In the genomic region with DNA sequence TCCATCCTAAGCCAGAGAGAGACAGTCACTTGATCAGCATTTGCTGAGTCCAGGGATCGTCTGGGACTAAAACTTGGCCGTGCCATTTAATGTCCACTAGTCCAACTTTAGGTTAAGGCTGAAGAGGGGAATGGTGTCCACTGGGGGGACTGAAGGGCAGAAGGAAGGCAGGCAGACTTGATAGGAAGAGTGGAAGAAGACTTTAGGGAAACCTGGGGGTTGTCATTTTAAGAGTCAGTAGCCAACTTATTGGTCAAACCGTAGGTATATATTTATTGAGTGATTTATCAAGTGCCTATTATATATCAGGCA, we compare ENCODE assay signal across 15 cellular contexts. TPM values are rescaled to one million over a fixed set of nuclear protein-coding genes. Genes with fewer than 3 reads are reported as not detected.
DNase-seq lines count a peak whose midpoint lies in the region; ATAC-seq and TF ChIP-seq lines count a peak whose summit lies in the region.
"Had no signal": no experiment of that assay in that cellular context is flagged by ENCODE, and none has a peak within 500 bp of the region (broad histone marks: within the 10 kb centered on the region; RNA-seq: fewer than 3 reads in every experiment).

No MANE protein-coding gene starts in this region.

- H3K79me1 ChIP-seq in mesenchymal stem cell (replicated peaks; ENCODE audit: low read length, poor library complexity, severe bottlenecking) = no peaks in the 10 kb centered on the region

- H3K4me1 ChIP-seq in adipocyte (ENCODE audit: control insufficient read depth, insufficient read depth, low read length) (peaks cover 52% of the 10 kb centered on the region), mesenchymal stem cell (ENCODE audit: control insufficient read depth, insufficient read depth, low read depth, low read length) (peaks cover 9% of the 10 kb centered on the region), smooth muscle cell (ENCODE audit: low read depth) (peaks cover 18% of the 10 kb centered on the region)

- in situ Hi-C loops in KBM-7 (cut with MboI; ENCODE audit: low pct_unique_long_range_greater_than_20kb, low sequenced_read_pairs) = no loop called here

- no peak overlapping the region for H3K4ac ChIP-seq in mesenchymal stem cell (ENCODE audit: low read depth in 1 of 2, low read length in 2 of 2)

- no peak for TF ChIP-seq CTCF in smooth muscle cell (IDR thresholded peaks at IDR 0.05; ENCODE audit: borderline replicate concordance, insufficient read depth, poor library complexity, severe bottlenecking)

- no peak for ATAC-seq in sciatic nerve
- ATAC-seq: Right ventricle myocardium inferior had no signal

- H3K79me2 ChIP-seq in smooth muscle cell (ENCODE audit: low read depth) = peaks cover 14% of the 10 kb centered on the region

- intact Hi-C loops in sciatic nerve (cut with DNase I) = no loop called here

- DNase-seq in ELR (ENCODE audit: low read depth) (peak; percentile 43), adipocyte (ENCODE audit: low read depth) (no peak), mesenchymal stem cell (no peak), smooth muscle cell (lab: John Stamatoyannopoulos, UW; ENCODE audit: unreplicated experiment) (no peak), sciatic nerve (ENCODE audit: low spot score) (no peak), KBM-7 (no peak), NCI-H748 (lab: John Stamatoyannopoulos, UW; ENCODE audit: unreplicated experiment) (no peak), NCI-H2196 treated with DMSO at 0.1 percent for 48 hours (lab: John Stamatoyannopoulos, UW; ENCODE audit: unreplicated experiment) (no peak)
- DNase-seq: activated CD4-positive, alpha-beta T cell treated with anti-CD3 and anti-CD28 coated beads, Interleukin-2, amount 50 U/mL, for 1 hour; DMS153; NCI-H2029 treated with DMSO at 0.1 percent for 48 hours; stimulated activated naive CD8-positive, alpha-beta T cell treated with anti-CD3 and anti-CD28 coated beads, Interleukin-15, amount 100 ng/mL, for 72 hours had no signal

- H3K36me3 ChIP-seq in adipocyte (ENCODE audit: control insufficient read depth, insufficient read depth, low read length, severe bottlenecking) (no peaks in the 10 kb centered on the region), mesenchymal stem cell (ENCODE audit: control insufficient read depth in 1 of 2, insufficient read depth in 2 of 2, low read depth in 1 of 2, low read length in 2 of 2) (no peaks in the 10 kb centered on the region), smooth muscle cell (ENCODE audit: low read depth) (no peaks in the 10 kb centered on the region)

- H3K4me2 ChIP-seq in mesenchymal stem cell (ENCODE audit: low read length, poor library complexity, severe bottlenecking) (no peak overlapping the region), smooth muscle cell (peak overlapping the region; percentile 92)

- peak overlapping the region; percentile 97 for H3K9ac ChIP-seq in adipocyte (ENCODE audit: low read length)
- H3K9ac ChIP-seq in mesenchymal stem cell (ENCODE audit: low read length) = peak overlapping the region; percentile 84
- no peak overlapping the region for H3K9ac ChIP-seq in smooth muscle cell (ENCODE audit: low read depth)

- peak overlapping the region; percentile 79 to 86 for H2BK12ac ChIP-seq in mesenchymal stem cell (ENCODE audit: low read length in 2 of 2)

- H3K9me3 ChIP-seq in adipocyte (ENCODE audit: control insufficient read depth, low read length) (no peaks in the 10 kb centered on the region), mesenchymal stem cell (ENCODE audit: control insufficient read depth, low read length) (no peaks in the 10 kb centered on the region), smooth muscle cell (replicated peaks; ENCODE audit: low read depth) (no peaks in the 10 kb centered on the region)

- H3K27me3 ChIP-seq in adipocyte (replicated peaks; ENCODE audit: control insufficient read depth, insufficient read depth, low read length) = no peaks in the 10 kb centered on the region
- H3K27me3 ChIP-seq in mesenchymal stem cell (ENCODE audit: control insufficient read depth in 1 of 2, insufficient read depth in 1 of 2, low read length in 2 of 2) = no peaks in the 10 kb centered on the region
- no peaks in the 10 kb centered on the region for H3K27me3 ChIP-seq in smooth muscle cell (ENCODE audit: low read depth)

- peak overlapping the region in 1 of 2 experiments; percentile 78 for H3K18ac ChIP-seq in mesenchymal stem cell (ENCODE audit: low read depth in 1 of 2, low read length in 2 of 2)

- H2BK5ac ChIP-seq in mesenchymal stem cell (ENCODE audit: low read depth, low read length, poor library complexity, severe bottlenecking) = no peak overlapping the region

- 74% methylated on average over 2 of the region's 3 CpGs for WGBS in mesenchymal stem cell
- WGBS in smooth muscle cell (ENCODE audit: low lambda C conversion rate) = 55% methylated on average over 3 of the region's 3 CpGs

- peak overlapping the region; percentile 4 for H2AK5ac ChIP-seq in mesenchymal stem cell (ENCODE audit: low read length, severe bottlenecking)

- H2AFZ ChIP-seq in mesenchymal stem cell (ENCODE audit: low read depth, low read length) (no peak overlapping the region), smooth muscle cell (ENCODE audit: low read depth) (no peak overlapping the region)

- no peaks in the 10 kb centered on the region for H4K20me1 ChIP-seq in smooth muscle cell (ENCODE audit: low read depth)

- H4K91ac ChIP-seq in mesenchymal stem cell (ENCODE audit: low read length) = no peak overlapping the region

- H3K23ac ChIP-seq in mesenchymal stem cell (ENCODE audit: low read length in 2 of 2) = no peak overlapping the region

- no peak overlapping the region for H2BK120ac ChIP-seq in mesenchymal stem cell (ENCODE audit: low read depth, low read length)

- H3K4me3 ChIP-seq in adipocyte (ENCODE audit: low read length) (peak overlapping the region; percentile 98), mesenchymal stem cell (ENCODE audit: insufficient read depth in 1 of 2, low read depth in 1 of 2, low read length in 2 of 2) (peak overlapping the region in 1 of 2 experiments; percentile 85), smooth muscle cell (peak overlapping the region; percentile 55)

- H2BK15ac ChIP-seq in mesenchymal stem cell (ENCODE audit: low read depth, poor library complexity, severe bottlenecking) = no peak overlapping the region

- no peaks in the 10 kb centered on the region for H3F3A ChIP-seq in smooth muscle cell (ENCODE audit: low read depth)

- H4K8ac ChIP-seq in mesenchymal stem cell (ENCODE audit: low read length) = no peak overlapping the region

- H3K14ac ChIP-seq in mesenchymal stem cell (ENCODE audit: low read length in 2 of 2) = no peak overlapping the region

- H3K27ac ChIP-seq in mesenchymal stem cell (ENCODE audit: low read length, poor library complexity, severe bottlenecking) = no peak overlapping the region
- peak overlapping the region; percentile 88 for H3K27ac ChIP-seq in smooth muscle cell (ENCODE audit: low read depth)

RNA-seq across cellular contexts. Expression of gene LMOD1, which starts 1.3 kb away (rescaled TPM):
- 10.1 TPM for polyA plus RNA-seq in mesenchymal stem cell (2013, experiment 1 of 2)
- polyA plus RNA-seq in mesenchymal stem cell (2013, experiment 2 of 2) = 9.6 TPM
- total RNA-seq in smooth muscle cell = 4.0 and 6.5 TPM in 2 replicates
- 5.6 and 6.2 TPM in 2 replicates for polyA plus RNA-seq in smooth muscle cell
- 41.6 TPM for total RNA-seq in sciatic nerve
- total RNA-seq: activated T-helper 1 cell treated with anti-CD3 and anti-CD28 coated beads, Interleukin-12 subunit alpha, Interleukin-12 subunit beta, Interleukin-2, Interleukin-4 antibody, amounts not matched to agents 30 ng/mL and 10 ng/mL and 1 ng/mL, durations not matched to agents 14 hours and 24 hours and 36 hours; T-helper 2 cell treated with Interferon-gamma antibody and Interleukin-4, amounts not matched to agents 100 ng/mL and 5 ng/mL, for 36 hours had no signal

RNA-seq across cellular contexts. Expression of gene TIMM17A, which starts 7.7 kb away (rescaled TPM):
- 63.8 TPM for polyA plus RNA-seq in mesenchymal stem cell (2013, experiment 1 of 2)
- 69.6 TPM for polyA plus RNA-seq in mesenchymal stem cell (2013, experiment 2 of 2)
- 78.6 and 99.3 TPM in 2 replicates for total RNA-seq in smooth muscle cell
- polyA plus RNA-seq in smooth muscle cell = 102 and 117 TPM in 2 replicates
- 28.7 TPM for total RNA-seq in sciatic nerve

RNA-seq across cellular contexts. Expression of gene RNPEP, which starts 34.8 kb away (rescaled TPM):
- polyA plus RNA-seq in mesenchymal stem cell (2013, experiment 1 of 2) = 45.3 TPM
- 44.4 TPM for polyA plus RNA-seq in mesenchymal stem cell (2013, experiment 2 of 2)
- total RNA-seq in smooth muscle cell (50.6 and 53.4 TPM in 2 replicates), sciatic nerve (42.8 TPM)
- polyA plus RNA-seq in smooth muscle cell = 59.0 and 70.9 TPM in 2 replicates

RNA-seq across cellular contexts. Expression of gene SHISA4, which starts 59.0 kb away (rescaled TPM):
- polyA plus RNA-seq in mesenchymal stem cell (2013, experiment 1 of 2) = 32.9 TPM
- 33.3 TPM for polyA plus RNA-seq in mesenchymal stem cell (2013, experiment 2 of 2)
- 23.1 and 30.1 TPM in 2 replicates for total RNA-seq in smooth muscle cell
- polyA plus RNA-seq in smooth muscle cell = 64.4 and 73.5 TPM in 2 replicates
- total RNA-seq in sciatic nerve = 37.7 TPM
